8 cellular contexts compared by ENCODE assay signal in genomic region chr6:153511896-153512496, GRCh38.
A peak's percentile ranks its signal among the peaks of the same experiment; 100 is the strongest.
DNase-seq lines count a peak whose midpoint lies in the region; ATAC-seq and TF ChIP-seq lines count a peak whose summit lies in the region.

No MANE protein-coding gene starts in this region.

- peak; percentile 42 for TF ChIP-seq CTCF in WI38 (IDR thresholded peaks at IDR 0.05; ENCODE audit: low read depth, low read length)

- no peak overlapping the region for H3K27ac Mint-ChIP-seq in activated CD8-positive, alpha-beta memory T cell treated with anti-CD3 and anti-CD28 coated beads, Interleukin-2, amount 10 ng/mL, durations not matched to agents 7 days and 5 days
- H3K27ac Mint-ChIP-seq in activated naive CD4-positive, alpha-beta T cell treated with anti-CD3 and anti-CD28 coated beads, Interleukin-2, amount 10 ng/mL, durations not matched to agents 7 days and 5 days, result no peak overlapping the region

- ATAC-seq in activated CD8-positive, alpha-beta memory T cell treated with anti-CD3 and anti-CD28 coated beads, Interleukin-2, amount 10 ng/mL, durations not matched to agents 7 days and 5 days, result peak; percentile 51
- peak; percentile 26 for ATAC-seq in left ventricle myocardium superior

- no peaks in the 10 kb centered on the region for H3K27me3 Mint-ChIP-seq in activated CD8-positive, alpha-beta memory T cell treated with anti-CD3 and anti-CD28 coated beads, Interleukin-2, amount 10 ng/mL, durations not matched to agents 7 days and 5 days
- H3K27me3 Mint-ChIP-seq in activated naive CD4-positive, alpha-beta T cell treated with anti-CD3 and anti-CD28 coated beads, Interleukin-2, amount 10 ng/mL, durations not matched to agents 7 days and 5 days, result no peaks in the 10 kb centered on the region

- intact Hi-C loops in left ventricle myocardium superior (cut with micrococcal nuclease), result no loop called here

- H3K36me3 Mint-ChIP-seq in activated CD8-positive, alpha-beta memory T cell treated with anti-CD3 and anti-CD28 coated beads, Interleukin-2, amount 10 ng/mL, durations not matched to agents 7 days and 5 days, result no peaks in the 10 kb centered on the region
- H3K36me3 Mint-ChIP-seq in activated naive CD4-positive, alpha-beta T cell treated with anti-CD3 and anti-CD28 coated beads, Interleukin-2, amount 10 ng/mL, durations not matched to agents 7 days and 5 days, result no peaks in the 10 kb centered on the region

- CTCF ChIA-PET in activated CD8-positive, alpha-beta memory T cell treated with anti-CD3 and anti-CD28 coated beads, Interleukin-2, amount 10 ng/mL, durations not matched to agents 7 days and 5 days (lab: Charles Lee), result interaction anchor here (1.0 kb wide), 1 partner anchor 9 kb away, joined by 3 read pairs; no protein-coding TSS in a partner anchor
- CTCF ChIA-PET in activated naive CD4-positive, alpha-beta T cell treated with anti-CD3 and anti-CD28 coated beads, Interleukin-2, amount 10 ng/mL, durations not matched to agents 7 days and 5 days (lab: Charles Lee), result interaction anchor here (0.6 to 1.1 kb wide), 3 partner anchors 11 to 281 kb away, joined by 3 to 4 read pairs (median 3); no protein-coding TSS in a partner anchor

- H3K4me3 ChIP-seq in WI38 (ENCODE audit: low read depth, low read length), result no peak overlapping the region

- H3K4me3 Mint-ChIP-seq in activated CD8-positive, alpha-beta memory T cell treated with anti-CD3 and anti-CD28 coated beads, Interleukin-2, amount 10 ng/mL, durations not matched to agents 7 days and 5 days, result no peak overlapping the region
- H3K4me3 Mint-ChIP-seq in activated naive CD4-positive, alpha-beta T cell treated with anti-CD3 and anti-CD28 coated beads, Interleukin-2, amount 10 ng/mL, durations not matched to agents 7 days and 5 days, result no peak overlapping the region

- DNase-seq in activated CD8-positive, alpha-beta memory T cell treated with anti-CD3 and anti-CD28 coated beads, Interleukin-2, amount 10 ng/mL, durations not matched to agents 7 days and 5 days, result no peak
- no peak for DNase-seq in activated CD8-positive, alpha-beta memory T cell treated with anti-CD3 and anti-CD28 coated beads, Interleukin-2, amount 50 U/mL, for 4 hours
- DNase-seq in HCEC 1CT (peak; percentile 35), Kasumi-1 (lab: John Stamatoyannopoulos, UW) (peak; percentile 60 to 65), left ventricle myocardium superior (no peak), superior temporal gyrus (ENCODE audit: extremely low spot score) (peak; percentile 68)
- no peak for DNase-seq in activated naive CD4-positive, alpha-beta T cell treated with anti-CD3 and anti-CD28 coated beads, Interleukin-2, amount 10 ng/mL, durations not matched to agents 7 days and 5 days

- H3K9me3 Mint-ChIP-seq in activated CD8-positive, alpha-beta memory T cell treated with anti-CD3 and anti-CD28 coated beads, Interleukin-2, amount 10 ng/mL, durations not matched to agents 7 days and 5 days (ENCODE audit: low read depth), result peaks cover 4% of the 10 kb centered on the region
- no peaks in the 10 kb centered on the region for H3K9me3 Mint-ChIP-seq in activated naive CD4-positive, alpha-beta T cell treated with anti-CD3 and anti-CD28 coated beads, Interleukin-2, amount 10 ng/mL, durations not matched to agents 7 days and 5 days

- H3K4me1 Mint-ChIP-seq in activated CD8-positive, alpha-beta memory T cell treated with anti-CD3 and anti-CD28 coated beads, Interleukin-2, amount 10 ng/mL, durations not matched to agents 7 days and 5 days, result no peaks in the 10 kb centered on the region
- no peaks in the 10 kb centered on the region for H3K4me1 Mint-ChIP-seq in activated naive CD4-positive, alpha-beta T cell treated with anti-CD3 and anti-CD28 coated beads, Interleukin-2, amount 10 ng/mL, durations not matched to agents 7 days and 5 days

Comparison
In these comparisons a context has a peak if more than half of its experiments do, and no peak if none do; other contexts are left out.
1. DNase-seq: peak in HCEC 1CT (single experiment), Kasumi-1 (2 of 2) and superior temporal gyrus (single experiment); none in activated CD8-positive, alpha-beta memory T cell treated with anti-CD3 and anti-CD28 coated beads, Interleukin-2, amount 10 ng/mL, durations not matched to agents 7 days and 5 days (single experiment), activated CD8-positive, alpha-beta memory T cell treated with anti-CD3 and anti-CD28 coated beads, Interleukin-2, amount 50 U/mL, for 4 hours (single experiment), left ventricle myocardium superior (single experiment) and activated naive CD4-positive, alpha-beta T cell treated with anti-CD3 and anti-CD28 coated beads, Interleukin-2, amount 10 ng/mL, durations not matched to agents 7 days and 5 days (single experiment).